Comparison of ENCODE assay signal across 7 cellular contexts in the genomic region with DNA sequence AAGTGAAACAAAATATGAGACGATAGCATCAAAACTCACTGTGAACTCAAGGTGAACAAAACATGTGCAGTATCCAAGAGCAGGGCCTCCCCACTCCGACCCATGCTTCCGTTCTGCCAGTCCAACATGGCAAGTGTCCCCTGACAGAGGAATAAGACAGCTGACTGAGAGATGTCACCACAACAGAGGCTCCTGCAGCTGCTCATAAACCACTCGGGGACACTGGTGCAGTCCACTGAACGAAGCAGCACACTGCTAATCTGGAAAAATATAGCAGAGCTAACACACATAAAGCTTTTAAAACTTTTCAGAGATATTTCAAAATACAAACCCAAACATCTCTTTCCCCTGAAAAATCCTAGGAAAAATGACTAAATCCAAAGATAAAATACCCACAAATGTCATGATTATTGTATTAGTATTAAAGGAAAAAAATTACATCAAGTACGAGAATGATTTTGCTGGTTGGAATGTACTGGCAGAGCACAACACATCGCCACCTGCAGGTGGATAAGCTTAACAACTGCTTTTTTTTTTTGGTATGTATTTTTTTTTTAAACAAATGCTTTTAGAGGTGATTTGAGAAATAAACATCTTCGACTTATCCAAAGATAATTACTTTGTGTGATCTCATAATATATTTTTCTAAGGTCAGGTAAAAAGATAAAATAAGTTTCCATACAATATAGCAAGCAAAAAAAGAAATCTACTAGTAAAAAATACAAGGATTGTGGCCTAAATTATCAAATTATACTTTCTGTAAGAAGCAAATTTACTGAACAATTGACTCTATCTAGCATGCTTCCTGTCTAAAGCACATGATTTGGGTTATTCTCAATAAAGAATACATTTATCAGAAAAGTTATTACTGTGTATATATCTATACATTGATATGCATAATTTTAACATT. TPM values are rescaled to one million over a fixed set of nuclear protein-coding genes. Genes with fewer than 3 reads are reported as not detected.
A peak's percentile ranks its signal among the peaks of the same experiment; 100 is the strongest.
DNase-seq lines count a peak whose midpoint lies in the region; ATAC-seq and TF ChIP-seq lines count a peak whose summit lies in the region.

No MANE protein-coding gene starts in this region.

- no peaks in the 10 kb centered on the region for H3K79me1 ChIP-seq in mesendoderm (ENCODE audit: low read length)

- H3K4me1 ChIP-seq in PC-9 (replicated peaks; ENCODE audit: insufficient read depth): no peaks in the 10 kb centered on the region
- no peaks in the 10 kb centered on the region for H3K4me1 ChIP-seq in mesendoderm (ENCODE audit: control insufficient read depth, low read depth, low read length)

- no peak overlapping the region for H2BK5ac ChIP-seq in mesendoderm (ENCODE audit: low read length)

- TF ChIP-seq CTCF in HFFc6 (IDR thresholded peaks at IDR 0.05) (peak; percentile 93), PC-9 (conservative IDR thresholded peaks at IDR 0.05) (peak; percentile 87)

- H2BK120ac ChIP-seq in mesendoderm (ENCODE audit: low read depth, low read length): no peak overlapping the region

- H3K9me2 ChIP-seq in PC-9 (ENCODE audit: insufficient read depth): no peaks in the 10 kb centered on the region

- no peak overlapping the region for H2AK5ac ChIP-seq in mesendoderm (ENCODE audit: low read length)

- H3K56ac ChIP-seq in mesendoderm (ENCODE audit: low read length): no peak overlapping the region

- H3K4me1 Mint-ChIP-seq in HFFc6 (ENCODE audit: low read depth): 0 out of 2 replicates have a peak, but pooled peaks cover 4% of the 10 kb centered on the region

- no peak overlapping the region for H3K4ac ChIP-seq in mesendoderm (ENCODE audit: low read depth, low read length)

- no peak overlapping the region for H2BK15ac ChIP-seq in mesendoderm (replicated peaks; ENCODE audit: low read depth)

- H3K9ac ChIP-seq in mesendoderm (ENCODE audit: low read length): no peak overlapping the region

- no peaks in the 10 kb centered on the region for H3K9me3 ChIP-seq in PC-9 (ENCODE audit: insufficient read depth, low read depth)

- no TSS peak for BruUV-seq in PC-9 (replicated peaks; lab: Mats Ljungman, UMichigan)

- no peak overlapping the region for H3K18ac ChIP-seq in mesendoderm (ENCODE audit: low read length)

- H3K4me2 ChIP-seq in PC-9 (no peak overlapping the region), mesendoderm (ENCODE audit: low read length) (no peak overlapping the region)

- H3K4me3 Mint-ChIP-seq in HFFc6: no peak overlapping the region

- CTCF ChIA-PET in PC-9 (lab: Charles Lee): interaction anchor here (0.6 to 1.2 kb wide), 14 partner anchors 8 to 1116 kb away, joined by 3 to 9 read pairs (median 4); no protein-coding TSS in a partner anchor

- POLR2A ChIA-PET in PC-9 (lab: Charles Lee; ENCODE audit: unreplicated experiment): interaction anchor here (0.6 kb wide), 2 partner anchors 711 to 874 kb away, joined by 3 to 12 read pairs; no protein-coding TSS in a partner anchor

- no peak overlapping the region for H4K5ac ChIP-seq in mesendoderm (ENCODE audit: low read length)

- H3K79me2 ChIP-seq in PC-9 (ENCODE audit: low read depth) (no peaks in the 10 kb centered on the region), mesendoderm (ENCODE audit: control insufficient read depth, insufficient read depth, low read length) (no peaks in the 10 kb centered on the region)

- WGBS in mesendoderm (ENCODE audit: extremely low coverage, insufficient coverage, low lambda C conversion rate): no CpG with 5 or more reads among the region's 8 CpGs

- no peaks in the 10 kb centered on the region for H3K9me3 Mint-ChIP-seq in HFFc6

- no peak overlapping the region for H3K23ac ChIP-seq in mesendoderm (ENCODE audit: low read length)

- H2AFZ ChIP-seq in PC-9: no peak overlapping the region

- H4K20me1 ChIP-seq in PC-9 (ENCODE audit: insufficient read depth): peaks cover 3% of the 10 kb centered on the region; the same call in 1 of the 2 replicates

- H4K8ac ChIP-seq in mesendoderm (ENCODE audit: low read depth, low read length): no peak overlapping the region

- H3F3A ChIP-seq in PC-9 (ENCODE audit: insufficient read depth, low read depth): peaks cover 18% of the 10 kb centered on the region

- intact Hi-C loops in PC-9 (cut with micrococcal nuclease; ENCODE audit: unreplicated experiment): loop anchor here (1.0 kb wide), 1 partner anchor 748 kb away; no protein-coding TSS in a partner anchor

- H3K27ac Mint-ChIP-seq in HFFc6: no peak overlapping the region

- DNase-seq in DMS53 (lab: John Stamatoyannopoulos, UW) (peak; percentile 80), HFFc6 (peak; percentile 51), PC-9 (peak; percentile 6 to 65), dermis blood vessel endothelial cell (peak; percentile 76), mesendoderm (peak; percentile 56)

- peaks cover 66% of the 10 kb centered on the region for H3K36me3 ChIP-seq in PC-9 (ENCODE audit: low read depth)
- peaks cover 2% of the 10 kb centered on the region for H3K36me3 ChIP-seq in mesendoderm (ENCODE audit: control insufficient read depth, insufficient read depth, low read length)

- ATAC-seq in GM18909 (IDR thresholded peaks at IDR 0.05; ENCODE audit: poor library complexity, unreplicated experiment): no peak
- no peak for ATAC-seq in GM21737 (IDR thresholded peaks at IDR 0.05; ENCODE audit: unreplicated experiment)

- H3K27ac ChIP-seq in PC-9: no peak overlapping the region
- H3K27ac ChIP-seq in mesendoderm (ENCODE audit: low read depth, low read length): no peak overlapping the region

- no peaks in the 10 kb centered on the region for H3K27me3 Mint-ChIP-seq in HFFc6 (ENCODE audit: insufficient read depth)

- H3K4me3 ChIP-seq in PC-9 (no peak overlapping the region), mesendoderm (ENCODE audit: low read length) (no peak overlapping the region)

- peaks cover 14% of the 10 kb centered on the region for H3K36me3 Mint-ChIP-seq in HFFc6 (ENCODE audit: low read depth)

- H3K27me3 ChIP-seq in PC-9 (ENCODE audit: insufficient read depth, low read depth): no peaks in the 10 kb centered on the region
- no peaks in the 10 kb centered on the region for H3K27me3 ChIP-seq in mesendoderm (ENCODE audit: insufficient read depth, low read length, poor library complexity)

RNA-seq across cellular contexts. Expression of a gene that starts 18.6 kb away (rescaled TPM):
- 10 to 100 TPM; 14.3 to 20.5 (median 17.3) TPM for total RNA-seq in HFFc6 (2021; fragmentation: NEBNext Ultra II Directional; extraction: Animal tissue kit (Norgen Biotek cat#: 25700))
- 28.1 and 30.5 TPM in 2 replicates for total RNA-seq in PC-9 (2021)
- total RNA-seq in dermis blood vessel endothelial cell: 25.0 and 26.9 TPM in 2 replicates
- 10.2 TPM for polyA plus RNA-seq in mesendoderm (2013, experiment 1 of 2)
- polyA plus RNA-seq in mesendoderm (2013, experiment 2 of 2): 10.1 TPM

RNA-seq across cellular contexts. Expression of a gene that starts 59.8 kb away (rescaled TPM):
- total RNA-seq in HFFc6 (2021; fragmentation: NEBNext Ultra II Directional; extraction: Animal tissue kit (Norgen Biotek cat#: 25700)): under 1 TPM in 5 of 6 experiments, not detected in 1; 0.09 to 0.33 (median 0.24) TPM
- total RNA-seq in PC-9 (2021) (1.6 and 2.3 TPM in 2 replicates), dermis blood vessel endothelial cell (0.14 and 1.5 TPM in 2 replicates)
- polyA plus RNA-seq in mesendoderm (2013, experiment 1 of 2): 2.0 TPM
- polyA plus RNA-seq in mesendoderm (2013, experiment 2 of 2): 2.1 TPM
